8 cellular contexts compared by ENCODE assay signal in the genomic region with DNA sequence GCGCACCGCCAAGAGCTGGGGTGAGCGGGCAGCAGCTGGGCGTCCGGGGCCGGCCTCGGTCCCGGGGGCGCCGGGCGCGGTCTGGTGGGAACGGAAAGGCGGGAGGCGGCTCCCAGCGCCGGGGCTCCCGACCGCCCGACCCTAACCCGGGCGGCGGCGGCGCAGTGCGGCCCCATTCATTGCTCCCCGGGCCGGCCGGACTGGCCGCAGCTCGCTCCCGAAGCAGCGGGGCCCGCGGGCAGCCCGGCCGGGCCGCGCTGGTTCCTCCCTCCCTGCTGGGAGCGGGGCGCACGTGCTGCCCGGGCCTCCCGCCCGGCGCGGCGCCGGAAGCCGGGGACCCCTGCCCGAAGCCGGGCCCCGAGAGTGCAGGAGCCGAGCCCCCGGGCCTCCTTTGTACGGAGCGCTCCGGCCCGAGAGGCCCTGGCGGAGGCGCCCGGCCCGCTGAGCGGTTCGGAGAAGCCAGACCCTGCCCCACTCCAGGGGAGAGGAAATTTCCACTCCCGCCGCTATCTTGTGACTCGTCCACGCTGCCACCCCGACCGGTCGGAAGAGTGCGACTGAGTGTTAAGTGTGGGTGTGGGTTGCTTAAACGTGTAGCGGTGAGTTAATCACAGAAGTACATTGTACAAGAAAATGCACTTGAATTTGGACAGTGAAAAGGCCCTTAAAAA. TPM values are rescaled to one million over a fixed set of nuclear protein-coding genes. Genes with fewer than 3 reads are reported as not detected.
DNase-seq lines count a peak whose midpoint lies in the region; ATAC-seq lines count a peak whose summit lies in the region.

No MANE protein-coding gene starts in this region.

- ATAC-seq in GM21723 (IDR thresholded peaks at IDR 0.05; ENCODE audit: unreplicated experiment): peak; percentile 22

- DNase-seq in GF-D8 (lab: John Stamatoyannopoulos, UW) (peak; percentile 10), LHCN-M2 (ENCODE audit: low read depth) (peak; percentile 35), kidney tubule cell (ENCODE audit: low spot score) (peak; percentile 54), cerebellar nuclear complex (lab: John Stamatoyannopoulos, UW) (no peak)
- DNase-seq in activated CD4-positive, CD25-positive, alpha-beta regulatory T cell treated with anti-CD3 and anti-CD28 coated beads, Interleukin-2, amount 50 U/mL, for 16 hours (ENCODE audit: low read depth, low spot score): peak; percentile 38
- peak; percentile 45 for DNase-seq in central memory CD4-positive, alpha-beta T cell
- DNase-seq in stimulated activated CD4-positive, alpha-beta T cell treated with anti-CD3 and anti-CD28 coated beads, Interleukin-15, amount 100 ng/mL, for 48 hours (ENCODE audit: low read depth in 2 of 2): peak; percentile 59 to 62

RNA-seq across cellular contexts. Expression of gene ATP1B3, which starts 0.6 kb away (rescaled TPM):
- 54.0 and 60.3 TPM in 2 replicates for total RNA-seq in LHCN-M2 (2014; rRNA removed)
- 134 TPM for polyA plus RNA-seq in LHCN-M2 (2012)

Comparison
In these comparisons a context has a peak if more than half of its experiments do, and no peak if none do; other contexts are left out.
1. DNase-seq: peak in GF-D8 (single experiment), LHCN-M2 (single experiment), activated CD4-positive, CD25-positive, alpha-beta regulatory T cell treated with anti-CD3 and anti-CD28 coated beads, Interleukin-2, amount 50 U/mL, for 16 hours (single experiment), central memory CD4-positive, alpha-beta T cell (single experiment), kidney tubule cell (single experiment) and stimulated activated CD4-positive, alpha-beta T cell treated with anti-CD3 and anti-CD28 coated beads, Interleukin-15, amount 100 ng/mL, for 48 hours (2 of 2); none in cerebellar nuclear complex (0 of 2).